9 cellular contexts compared by ENCODE assay signal in the genomic region with DNA sequence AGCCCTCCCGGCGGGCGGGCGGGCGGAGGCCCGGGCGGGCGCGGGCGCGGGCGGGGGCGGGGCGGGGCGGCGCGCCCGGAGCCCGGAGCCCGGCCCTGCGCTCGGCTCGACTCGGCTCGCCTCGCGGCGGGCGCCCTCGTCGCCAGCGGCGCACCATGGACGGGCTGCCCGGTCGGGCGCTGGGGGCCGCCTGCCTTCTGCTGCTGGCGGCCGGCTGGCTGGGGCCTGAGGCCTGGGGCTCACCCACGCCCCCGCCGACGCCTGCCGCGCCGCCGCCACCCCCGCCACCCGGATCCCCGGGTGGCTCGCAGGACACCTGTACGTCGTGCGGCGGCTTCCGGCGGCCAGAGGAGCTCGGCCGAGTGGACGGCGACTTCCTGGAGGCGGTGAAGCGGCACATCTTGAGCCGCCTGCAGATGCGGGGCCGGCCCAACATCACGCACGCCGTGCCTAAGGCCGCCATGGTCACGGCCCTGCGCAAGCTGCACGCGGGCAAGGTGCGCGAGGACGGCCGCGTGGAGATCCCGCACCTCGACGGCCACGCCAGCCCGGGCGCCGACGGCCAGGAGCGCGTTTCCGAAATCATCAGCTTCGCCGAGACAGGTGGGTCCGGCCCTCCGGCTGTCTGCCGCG. TPM values are rescaled to one million over a fixed set of nuclear protein-coding genes. Genes with fewer than 3 reads are reported as not detected.
DNase-seq lines count a peak whose midpoint lies in the region; ATAC-seq, FAIRE-seq and TF ChIP-seq lines count a peak whose summit lies in the region.
"Had no signal": no experiment of that assay in that cellular context is flagged by ENCODE, and none has a peak within 500 bp of the region (broad histone marks: within the 10 kb centered on the region; RNA-seq: fewer than 3 reads in every experiment).

A gene (plus strand): TSS at position 103 of the 633 bp plus-strand sequence. CDS start 53 bp downstream, at position 156.

- H2AFZ ChIP-seq in HCT116 (ENCODE audit: low read depth, low read length, poor library complexity, severe bottlenecking), result no peak within 1 kb of the TSS

- TF ChIP-seq EP300 in A549 (IDR thresholded peaks at IDR 0.05), result no peak

- TF ChIP-seq CTCF in A549 (IDR thresholded peaks at IDR 0.05) (no peak), HCT116 (IDR thresholded peaks at IDR 0.05 in 2 of 3, conservative IDR thresholded peaks at IDR 0.05 in 1 of 3; ENCODE audit: borderline replicate concordance in 1 of 3, insufficient read depth in 1 of 3, low read depth in 2 of 3, low read length in 2 of 3) (no peak), liver (IDR thresholded peaks at IDR 0.05; ENCODE audit: low read depth, low read length, missing input control) (no peak)

- peak in 1 of 2 experiments; percentile 17; a peak in 1 of 6 replicates for ATAC-seq in A549
- no peak for ATAC-seq in HCT116

- CTCF ChIA-PET in A549 (lab: Yijun Ruan, JAX), result interaction anchor here (0.8 to 6.3 kb wide), 6 partner anchors 10 to 336 kb away, joined by 3 to 101 read pairs (median 4); no protein-coding TSS in a partner anchor
- CTCF ChIA-PET in HCT116 (lab: Charles Lee), result no interaction called here

- TF ChIP-seq RAD21 in A549 (conservative IDR thresholded peaks at IDR 0.05 in 1 of 2, IDR thresholded peaks at IDR 0.05 in 1 of 2), result no peak
- no peak for TF ChIP-seq RAD21 in HCT116 (IDR thresholded peaks at IDR 0.05; ENCODE audit: low read depth)
- TF ChIP-seq RAD21 in liver (IDR thresholded peaks at IDR 0.05), result no peak

- DNase-seq in A549 (ENCODE audit: low read depth in 1 of 2, low spot score in 1 of 2) (peak in 1 of 2 experiments; percentile 24), HCT116 (ENCODE audit: low read depth, low spot score) (no peak), astrocyte of the hippocampus (ENCODE audit: low read depth, low spot score) (peak; percentile 50), NCI-H1105 treated with DMSO at 0.1 percent for 48 hours (lab: John Stamatoyannopoulos, UW) (no peak), SKM-1 treated with dmso at 0.1 percent for 144 hours (lab: John Stamatoyannopoulos, UW; ENCODE audit: unreplicated experiment) (no peak), UCSD-AML1 (lab: John Stamatoyannopoulos, UW; ENCODE audit: unreplicated experiment) (no peak)

- POLR2A ChIA-PET in A549 (lab: Yijun Ruan, JAX), result no interaction called here
- POLR2A ChIA-PET in HCT116 (lab: Charles Lee), result no interaction called here

- no peaks in the 10 kb centered on the region for H3K36me3 ChIP-seq in HCT116 (ENCODE audit: control insufficient read depth in 1 of 2, insufficient read depth in 2 of 2, low read length in 2 of 2)
- peaks cover 0 to 9% (median 2%) of the 10 kb centered on the region in 4 donors for H3K36me3 ChIP-seq in liver (ENCODE audit: control insufficient read depth in 4 of 4, insufficient read depth in 3 of 4, low read depth in 1 of 4, low read length in 3 of 4)
- no peaks in the 10 kb centered on the region for H3K36me3 ChIP-seq in thymus (ENCODE audit: control insufficient read depth, insufficient read depth)

- peak within 1 kb of the TSS; percentile 20; the same call in 1 of the 2 replicates for H3K9ac ChIP-seq in HCT116 (ENCODE audit: low read length)
- peak within 1 kb of the TSS; percentile 5 to 60 for H3K9ac ChIP-seq in liver (ENCODE audit: low read depth in 1 of 2, low read length in 2 of 2)

- H3K27ac ChIP-seq in A549 (peak within 1 kb of the TSS; percentile 83 to 93), HCT116 (ENCODE audit: low read depth, low read length) (no peak within 1 kb of the TSS; the same call in 1 of the 2 replicates), liver (ENCODE audit: low read depth in 1 of 2, low read length in 2 of 2) (peak within 1 kb of the TSS; percentile 71 to 79), thymus (ENCODE audit: low read depth) (no peak within 1 kb of the TSS)

- no peaks in the 10 kb centered on the region for H3K27me3 ChIP-seq in HCT116 (ENCODE audit: insufficient read depth, low read length)
- peaks cover 0 to 3% (median 1%) of the 10 kb centered on the region in 4 donors for H3K27me3 ChIP-seq in liver (ENCODE audit: control insufficient read depth in 4 of 4, insufficient read depth in 4 of 4, low read length in 3 of 4)
- peaks cover 79% of the 10 kb centered on the region for H3K27me3 ChIP-seq in thymus (ENCODE audit: control insufficient read depth, insufficient read depth)

- no peak for FAIRE-seq in A549 (lab: Jason Lieb, UNC)
- FAIRE-seq: colon had no signal

- no peaks in the 10 kb centered on the region for H3K79me2 ChIP-seq in HCT116 (ENCODE audit: insufficient read depth, low read length)

- H3K9me2 ChIP-seq in HCT116 (ENCODE audit: insufficient read depth), result no peaks in the 10 kb centered on the region

- RAD21 ChIA-PET in HCT116 (lab: Charles Lee; ENCODE audit: low non-redundant PET in 1 of 2, low total read pairs in 2 of 2, uncharacterized antibody in 2 of 2, unreplicated experiment in 2 of 2), result no interaction called here

- no TSS peak for BruUV-seq in HCT116 (replicated peaks; lab: Mats Ljungman, UMichigan)

- WGBS in A549 (ENCODE audit: missing lambda C conversion rate), result no CpG with 5 or more reads among the region's 97 CpGs
- 4% methylated on average over 97 of the region's 97 CpGs for WGBS in liver
- 4% methylated on average over 96 of the region's 97 CpGs for WGBS in thymus

- H3K4me2 ChIP-seq in A549 (peak within 1 kb of the TSS; percentile 94), HCT116 (ENCODE audit: low read length) (peak within 1 kb of the TSS; percentile 91)

- H3K4me1 ChIP-seq in A549 (peaks cover 31% of the 10 kb centered on the region), HCT116 (ENCODE audit: control insufficient read depth in 1 of 2, insufficient read depth in 2 of 2, low read length in 2 of 2) (peaks cover 0 to 23% of the 10 kb centered on the region in 2 experiments; a peak in 2 of 4 replicates), liver (ENCODE audit: control insufficient read depth in 4 of 4, insufficient read depth in 4 of 4, low read length in 3 of 4) (peaks cover 9 to 46% (median 32%) of the 10 kb centered on the region in 4 donors), thymus (ENCODE audit: control insufficient read depth, insufficient read depth, low read length) (no peaks in the 10 kb centered on the region)

- H4K20me1 ChIP-seq in HCT116 (ENCODE audit: insufficient read depth), result no peaks in the 10 kb centered on the region

- TF ChIP-seq POLR2A in A549 (IDR thresholded peaks at IDR 0.05; ENCODE audit: low read length), result no peak
- TF ChIP-seq POLR2A in HCT116 (IDR thresholded peaks at IDR 0.05; ENCODE audit: borderline replicate concordance, extremely low read depth, insufficient read depth, insufficient read length), result no peak

- intact Hi-C loops in HCT116 (cut with micrococcal nuclease), result loop anchor here (10.0 kb wide), 2 partner anchors 89 to 179 kb away; no protein-coding TSS in a partner anchor

- peak within 1 kb of the TSS; percentile 85 for H3K4me3 ChIP-seq in A549
- peak within 1 kb of the TSS; percentile 38 to 57 for H3K4me3 ChIP-seq in HCT116 (replicated peaks in 1 of 2; ENCODE audit: low read depth in 1 of 2, low read length in 2 of 2)
- H3K4me3 ChIP-seq in liver (ENCODE audit: low read depth in 1 of 3, low read length in 3 of 3), result peak within 1 kb of the TSS; percentile 62 to 65 (median 63)
- H3K4me3 ChIP-seq in thymus (ENCODE audit: low read length), result peak within 1 kb of the TSS; percentile 47

- H3K9me3 ChIP-seq in A549, result no peaks in the 10 kb centered on the region
- H3K9me3 ChIP-seq in HCT116 (ENCODE audit: control insufficient read depth in 1 of 2, insufficient read depth in 1 of 2, low read depth in 1 of 2, low read length in 2 of 2), result no peaks in the 10 kb centered on the region
- H3K9me3 ChIP-seq in liver (ENCODE audit: control insufficient read depth in 4 of 4, low read length in 3 of 4), result no peaks in the 10 kb centered on the region
- no peaks in the 10 kb centered on the region for H3K9me3 ChIP-seq in thymus (ENCODE audit: control insufficient read depth)

TF ChIP-seq in HCT116, 20 proteins besides CTCF, POLR2A, EP300 and RAD21 (continues in another document):
- TF ChIP-seq SP1 (IDR thresholded peaks at IDR 0.05; ENCODE audit: low read depth) (no peak), SRF (IDR thresholded peaks at IDR 0.05; ENCODE audit: low read depth) (no peak), ZFX (IDR thresholded peaks at IDR 0.05) (no peak)
- TF ChIP-seq, protein P1, sequence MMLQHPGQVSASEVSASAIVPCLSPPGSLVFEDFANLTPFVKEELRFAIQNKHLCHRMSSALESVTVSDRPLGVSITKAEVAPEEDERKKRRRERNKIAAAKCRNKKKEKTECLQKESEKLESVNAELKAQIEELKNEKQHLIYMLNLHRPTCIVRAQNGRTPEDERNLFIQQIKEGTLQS (IDR thresholded peaks at IDR 0.05), result no peak
- TF ChIP-seq, protein P2, sequence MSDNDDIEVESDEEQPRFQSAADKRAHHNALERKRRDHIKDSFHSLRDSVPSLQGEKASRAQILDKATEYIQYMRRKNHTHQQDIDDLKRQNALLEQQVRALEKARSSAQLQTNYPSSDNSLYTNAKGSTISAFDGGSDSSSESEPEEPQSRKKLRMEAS (IDR thresholded peaks at IDR 0.05), result no peak

RNA-seq across cellular contexts. Expression of the gene that starts here (rescaled TPM):
- polyA plus RNA-seq in A549 (2011; rRNA removed), result 21.4 and 25.3 TPM in 2 replicates
- polyA plus RNA-seq in A549 (2012; cell fraction: cytosol; rRNA removed), result 14.3 and 17.6 TPM in 2 replicates
- 13.8 and 22.1 TPM in 2 replicates for polyA plus RNA-seq in A549 (2012; cell fraction: nucleus; rRNA removed)
- 7.2 to 9.3 TPM (median 9.2 TPM) in 3 replicates for polyA plus RNA-seq in A549 (2017; fragmentation: RNase III; extraction: RNeasy Plus Mini Kit Qiagen cat#74134 plus additional on column Dnase treatment)
- 27.5 and 33.4 TPM in 2 replicates for polyA minus RNA-seq in A549 (2011; rRNA and poly(A)+ RNA removed)
- 0.27 TPM for total RNA-seq in HCT116 (2021; ENCODE audit: unreplicated experiment)
- 0.26 TPM in 2 replicates for polyA plus RNA-seq in HCT116 (2012)
- total RNA-seq in liver, result 1 to 10 TPM in 1 of 2 donors, under 1 TPM in 1; 0.51 to 3.8 TPM
- polyA plus RNA-seq in liver, result 1 to 10 TPM in 1 of 2 donors, under 1 TPM in 1; 0.36 to 7.4 TPM
- 9.0 TPM for polyA plus RNA-seq in thymus

Comparison
In these comparisons a context has a peak if more than half of its experiments do, and no peak if none do; other contexts are left out.
1. H3K27ac ChIP-seq: peak in A549 (2 of 2) and liver (2 of 2); none in HCT116 (single experiment) and thymus (single experiment).
2. Peak in every context shown above with its lines, with median percentiles within 50 percentile points of each other: H3K4me3 ChIP-seq.